Comparison of ENCODE assay signal across 8 cellular contexts in genomic region chr20:57708694-57709673, GRCh38. TPM values are rescaled to one million over a fixed set of nuclear protein-coding genes. Genes with fewer than 3 reads are reported as not detected.
DNase-seq lines count a peak whose midpoint lies in the region; ATAC-seq and TF ChIP-seq lines count a peak whose summit lies in the region.

No MANE protein-coding gene starts in this region.

- H2AFZ ChIP-seq in neuron (ENCODE audit: low read depth, low read length), result no peak overlapping the region

- peaks cover 5% of the 10 kb centered on the region for H3K36me3 Mint-ChIP-seq in activated CD8-positive, alpha-beta T cell treated with anti-CD3 and anti-CD28 coated beads, Interleukin-2, amount 10 ng/mL, durations not matched to agents 7 days and 5 days (ENCODE audit: low read depth)

- DNase-seq in activated CD8-positive, alpha-beta T cell treated with anti-CD3 and anti-CD28 coated beads, Interleukin-2, amount 10 ng/mL, durations not matched to agents 7 days and 5 days, result no peak
- no peak for DNase-seq in epithelial cell of prostate (ENCODE audit: low read depth, low spot score)
- DNase-seq in HuH-7 (ENCODE audit: low spot score), result no peak
- DNase-seq in NCI-H345 (lab: John Stamatoyannopoulos, UW), result no peak

- peaks cover 27% of the 10 kb centered on the region for H3K27me3 Mint-ChIP-seq in activated CD8-positive, alpha-beta T cell treated with anti-CD3 and anti-CD28 coated beads, Interleukin-2, amount 10 ng/mL, durations not matched to agents 7 days and 5 days (ENCODE audit: low read depth)

- H3K27ac ChIP-seq in 22Rv1 (peak overlapping the region; percentile 93), epithelial cell of prostate (peak overlapping the region; percentile 99)

- H3K4me3 Mint-ChIP-seq in activated CD8-positive, alpha-beta T cell treated with anti-CD3 and anti-CD28 coated beads, Interleukin-2, amount 10 ng/mL, durations not matched to agents 7 days and 5 days, result peak overlapping the region; percentile 68

- peak overlapping the region; percentile 37 for H3K27ac Mint-ChIP-seq in activated CD8-positive, alpha-beta T cell treated with anti-CD3 and anti-CD28 coated beads, Interleukin-2, amount 10 ng/mL, durations not matched to agents 7 days and 5 days

- no peaks in the 10 kb centered on the region for H3K9me3 Mint-ChIP-seq in activated CD8-positive, alpha-beta T cell treated with anti-CD3 and anti-CD28 coated beads, Interleukin-2, amount 10 ng/mL, durations not matched to agents 7 days and 5 days (ENCODE audit: insufficient read depth)

- H3K9me3 ChIP-seq in neuron (ENCODE audit: low read length), result no peaks in the 10 kb centered on the region

- H3K4me3 ChIP-seq in neuron (ENCODE audit: low read length), result peak overlapping the region; percentile 54

- H3K4me1 ChIP-seq in neuron (ENCODE audit: insufficient read depth, low read length), result peaks cover 63% of the 10 kb centered on the region

- POLR2A ChIA-PET in activated CD8-positive, alpha-beta T cell treated with anti-CD3 and anti-CD28 coated beads, Interleukin-2, amount 10 ng/mL, durations not matched to agents 7 days and 5 days (lab: Charles Lee), result no interaction called here

- CTCF ChIA-PET in activated CD8-positive, alpha-beta T cell treated with anti-CD3 and anti-CD28 coated beads, Interleukin-2, amount 10 ng/mL, durations not matched to agents 7 days and 5 days (lab: Charles Lee), result interaction anchor here (1.6 kb wide), 1 partner anchor 86 kb away, joined by 5 read pairs; no protein-coding TSS in a partner anchor

- no peaks in the 10 kb centered on the region for H3K27me3 ChIP-seq in neuron (ENCODE audit: insufficient read depth, low read length)

- ATAC-seq in HG02852 (IDR thresholded peaks at IDR 0.05; ENCODE audit: unreplicated experiment) (peak; percentile 3), HG02870 (IDR thresholded peaks at IDR 0.05; ENCODE audit: unreplicated experiment) (no peak)
- ATAC-seq in activated CD8-positive, alpha-beta T cell treated with anti-CD3 and anti-CD28 coated beads, Interleukin-2, amount 10 ng/mL, durations not matched to agents 7 days and 5 days, result no peak

- no peak for TF ChIP-seq CTCF in 22Rv1 (IDR thresholded peaks at IDR 0.05)

- H3K4me1 Mint-ChIP-seq in activated CD8-positive, alpha-beta T cell treated with anti-CD3 and anti-CD28 coated beads, Interleukin-2, amount 10 ng/mL, durations not matched to agents 7 days and 5 days (ENCODE audit: low read depth), result peaks cover 17% of the 10 kb centered on the region

- H3K36me3 ChIP-seq in neuron (ENCODE audit: insufficient read depth, low read length), result no peaks in the 10 kb centered on the region

RNA-seq across cellular contexts. Expression of gene PMEPA1, which starts 0.8 kb away (rescaled TPM):
- total RNA-seq in activated CD8-positive, alpha-beta T cell treated with anti-CD3 and anti-CD28 coated beads, Interleukin-2, amount 10 ng/mL, durations not matched to agents 7 days and 5 days, result under 1 TPM in 1 of 2 experiments, not detected in 1; 0.37 TPM
